In the genomic region with DNA sequence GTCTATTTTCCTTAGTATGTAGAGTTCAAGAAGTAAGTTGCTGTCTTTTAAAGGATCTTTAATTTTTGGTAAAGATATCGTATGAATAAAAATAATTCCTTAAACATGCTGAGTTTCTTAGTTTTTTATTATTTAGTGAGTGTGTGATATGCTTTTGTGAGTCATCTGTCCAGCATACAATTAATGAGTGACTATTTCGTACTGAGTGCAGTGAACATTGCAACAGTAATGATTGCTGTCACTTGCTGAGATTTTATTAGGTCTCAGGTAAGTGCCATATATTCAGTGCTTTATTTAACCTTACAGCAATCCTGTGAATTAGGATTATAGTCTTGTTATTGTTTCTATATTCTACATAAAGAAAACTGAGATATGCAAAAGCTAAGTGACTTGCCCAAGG, we compare ENCODE assay signal across 19 cellular contexts.
"Had no signal": no experiment of that assay in that cellular context is flagged by ENCODE, and none has a peak within 500 bp of the region (broad histone marks: within the 10 kb centered on the region; RNA-seq: fewer than 3 reads in every experiment).

No MANE protein-coding gene starts in this region.

- H3K27ac ChIP-seq: brain microvascular endothelial cell, cardiac muscle cell, Peyer's patch had no signal

- ATAC-seq: activated CD8-positive, alpha-beta T cell treated with anti-CD3 and anti-CD28 coated beads for 36 hours; activated T-cell treated with anti-CD3 and anti-CD28 coated beads, Interleukin-2, amount 50 U/mL, for 72 hours had no signal

- H3K27me3 Mint-ChIP-seq: activated CD8-positive, alpha-beta T cell treated with anti-CD3 and anti-CD28 coated beads for 36 hours had no signal

- H3K4me3 Mint-ChIP-seq: activated CD8-positive, alpha-beta T cell treated with anti-CD3 and anti-CD28 coated beads for 36 hours; activated T-cell treated with anti-CD3 and anti-CD28 coated beads, Interleukin-2, amount 50 U/mL, for 72 hours; T-helper 1 cell treated with Interleukin-12 subunit alpha and Interleukin-12 subunit beta and Interleukin-4 antibody, amounts not matched to agents 30 μg/mL and 1 μg/mL, for 36 hours had no signal

- H3K27me3 ChIP-seq: brain microvascular endothelial cell, cardiac muscle cell, Peyer's patch had no signal

- H3K4me3 ChIP-seq: cardiac muscle cell, Peyer's patch had no signal

- H3K4me1 ChIP-seq: Peyer's patch had no signal

- DNase-seq: activated CD4-positive, CD25-positive, alpha-beta regulatory T cell; activated CD8-positive, alpha-beta memory T cell treated with anti-CD3 and anti-CD28 coated beads, Interleukin-2, amount 50 U/mL, for 4 hours; activated CD8-positive, alpha-beta T cell treated with anti-CD3 and anti-CD28 coated beads for 36 hours; activated naive CD4-positive, alpha-beta T cell treated with anti-CD3 and anti-CD28 coated beads, Interleukin-2, amount 50 U/mL, for 16 hours; activated T-cell treated with anti-CD3 and anti-CD28 coated beads, Interleukin-2, amount 50 U/mL, for 72 hours; brain microvascular endothelial cell; MM.1S; NCI-H1105; NCI-H1436; NCI-H1694 treated with DMSO at 0.1 percent for 48 hours; NCI-H2081; NCI-H510A treated with DMSO at 0.1 percent for 48 hours; NCI-H69; NK-92 treated with Interleukin-12 subunit alpha and Interleukin-12 subunit beta, amount 100 ng/mL, for 24 hours; Peyer's patch; SHP77; T-helper 9 cell had no signal

- H3K9me3 ChIP-seq: Peyer's patch had no signal

- H3K27ac Mint-ChIP-seq: activated CD8-positive, alpha-beta T cell treated with anti-CD3 and anti-CD28 coated beads for 36 hours; T-helper 1 cell treated with Interleukin-12 subunit alpha and Interleukin-12 subunit beta and Interleukin-4 antibody, amounts not matched to agents 30 μg/mL and 1 μg/mL, for 36 hours had no signal

- H3K9me3 Mint-ChIP-seq: activated CD8-positive, alpha-beta T cell treated with anti-CD3 and anti-CD28 coated beads for 36 hours; activated T-cell treated with anti-CD3 and anti-CD28 coated beads, Interleukin-2, amount 50 U/mL, for 72 hours; T-helper 1 cell treated with Interleukin-12 subunit alpha and Interleukin-12 subunit beta and Interleukin-4 antibody, amounts not matched to agents 30 μg/mL and 1 μg/mL, for 36 hours had no signal
